1 cellular context compared by ENCODE assay signal in genomic region chr17:41394254-41395016, GRCh38.
TF ChIP-seq lines count a peak whose summit lies in the region.

No MANE protein-coding gene starts in this region.

TF ChIP-seq in SK-N-SH treated with all-trans-retinoic acid at 6 μM for 48 hours, 23 proteins besides CTCF, POLR2A, EP300 and RAD21 (continued from another document):
- TF ChIP-seq POU6F1 (CRISPR knock-in tag; IDR thresholded peaks at IDR 0.05; ENCODE audit: borderline replicate concordance, low read depth): no peak
- no peak for TF ChIP-seq TOX (CRISPR knock-in tag; IDR thresholded peaks at IDR 0.05; ENCODE audit: borderline replicate concordance)
- TF ChIP-seq CSDC2 (CRISPR knock-in tag; IDR thresholded peaks at IDR 0.05): no peak
- TF ChIP-seq ZNF70 (CRISPR knock-in tag; IDR thresholded peaks at IDR 0.05): no peak
- TF ChIP-seq PATZ1 (CRISPR knock-in tag; IDR thresholded peaks at IDR 0.05; ENCODE audit: borderline replicate concordance): no peak
TF ChIP-seq in SK-N-SH treated with all-trans-retinoic acid at 6 μM for 48 hours: peak in this region for 0.
